Comparison of ENCODE assay signal across 9 cellular contexts in genomic region chr1:50873458-50874187, GRCh38.
DNase-seq lines count a peak whose midpoint lies in the region; ATAC-seq and TF ChIP-seq lines count a peak whose summit lies in the region.
"Had no signal": no experiment of that assay in that cellular context is flagged by ENCODE, and none has a peak within 500 bp of the region (broad histone marks: within the 10 kb centered on the region; RNA-seq: fewer than 3 reads in every experiment).

No MANE protein-coding gene starts in this region.

- ATAC-seq in GM19035 (IDR thresholded peaks at IDR 0.05; ENCODE audit: unreplicated experiment) (peak; percentile 98), HG03135 (IDR thresholded peaks at IDR 0.05; ENCODE audit: unreplicated experiment) (peak; percentile 96), gastroesophageal sphincter (no peak)

- H3K36me3 Mint-ChIP-seq in CD4-positive, alpha-beta memory T cell = peaks cover 0 to 3% of the 10 kb centered on the region in 2 donors
- H3K36me3 Mint-ChIP-seq in osteocyte (ENCODE audit: unreplicated experiment) = no peaks in the 10 kb centered on the region

- 62 to 81% methylated on average over 5 of the region's 5 CpGs for WGBS in gastroesophageal sphincter (ENCODE audit: low coverage in 1 of 2), 2 donors

- no peaks in the 10 kb centered on the region for H3K36me3 ChIP-seq in CD4-positive, alpha-beta memory T cell (ENCODE audit: insufficient read depth, low read length)
- no peaks in the 10 kb centered on the region for H3K36me3 ChIP-seq in gastroesophageal sphincter

- no peak overlapping the region for H3K27ac ChIP-seq in CD4-positive, alpha-beta memory T cell (ENCODE audit: low read depth, low read length)
- H3K27ac ChIP-seq in gastroesophageal sphincter = no peak overlapping the region

- H3K27me3 ChIP-seq in CD4-positive, alpha-beta memory T cell (ENCODE audit: insufficient read depth, low read length) = no peaks in the 10 kb centered on the region
- H3K27me3 ChIP-seq in gastroesophageal sphincter = no peaks in the 10 kb centered on the region

- no peak for TF ChIP-seq POLR2A in gastroesophageal sphincter (IDR thresholded peaks at IDR 0.05)

- H3K9me3 ChIP-seq in CD4-positive, alpha-beta memory T cell (ENCODE audit: control insufficient read depth in 1 of 2, low read length in 2 of 2) = no peaks in the 10 kb centered on the region
- no peaks in the 10 kb centered on the region for H3K9me3 ChIP-seq in gastroesophageal sphincter

- H3K27ac Mint-ChIP-seq in CD4-positive, alpha-beta memory T cell = peak overlapping the region in 2 of 7 donors; percentile 10 to 44
- no peak overlapping the region for H3K27ac Mint-ChIP-seq in osteocyte (ENCODE audit: unreplicated experiment)
- H3K27ac Mint-ChIP-seq: brain had no signal

- peak; percentile 51 to 72 (median 67) for DNase-seq in CD4-positive, alpha-beta memory T cell
- DNase-seq in NOMO-1 treated with dmso at 0.1 percent for 144 hours (lab: John Stamatoyannopoulos, UW; ENCODE audit: unreplicated experiment) = peak; percentile 80
- peak; percentile 61 for DNase-seq in activated CD8-positive, alpha-beta memory T cell treated with anti-CD3 and anti-CD28 coated beads, Interleukin-2, amount 50 U/mL, for 4 hours
- peak; percentile 70 for DNase-seq in fibroblast of mammary gland (ENCODE audit: low read depth)
- no peak for DNase-seq in osteocyte (ENCODE audit: extremely low spot score, unreplicated experiment)

- TF ChIP-seq CTCF in fibroblast of mammary gland (conservative IDR thresholded peaks at IDR 0.05; ENCODE audit: control insufficient read depth, insufficient read depth, low read depth, low read length) (peak; percentile 69), osteocyte (IDR thresholded peaks at IDR 0.05) (peak; percentile 70), gastroesophageal sphincter (IDR thresholded peaks at IDR 0.05) (peak in 2 of 4 experiments; percentile 13 to 38)

- peak overlapping the region; percentile 56 to 86 (median 65) for H3K4me3 Mint-ChIP-seq in CD4-positive, alpha-beta memory T cell
- peak overlapping the region; percentile 70 for H3K4me3 Mint-ChIP-seq in osteocyte (ENCODE audit: unreplicated experiment)

- intact Hi-C loops in CD4-positive, alpha-beta memory T cell (cut with micrococcal nuclease) = loop anchor here (1.0 to 5.0 kb wide), 7 partner anchors 56 to 423 kb away; no protein-coding TSS in a partner anchor

- no peaks in the 10 kb centered on the region for H3K9me3 Mint-ChIP-seq in CD4-positive, alpha-beta memory T cell
- H3K9me3 Mint-ChIP-seq in osteocyte (ENCODE audit: unreplicated experiment) = no peaks in the 10 kb centered on the region

- peak overlapping the region in 1 of 2 donors; percentile 11 for H3K4me3 ChIP-seq in CD4-positive, alpha-beta memory T cell (ENCODE audit: low read length in 2 of 2)
- H3K4me3 ChIP-seq in fibroblast of mammary gland (ENCODE audit: control insufficient read depth, low read depth, low read length) = no peak overlapping the region
- no peak overlapping the region for H3K4me3 ChIP-seq in gastroesophageal sphincter

- POLR2A ChIA-PET in CD4-positive, alpha-beta memory T cell (lab: Charles Lee; ENCODE audit: partially characterized antibody) = interaction anchor here (0.7 kb wide), 1 partner anchor 316 kb away, joined by 3 read pairs; no protein-coding TSS in a partner anchor

- no peaks in the 10 kb centered on the region for H3K27me3 Mint-ChIP-seq in CD4-positive, alpha-beta memory T cell
- H3K27me3 Mint-ChIP-seq in osteocyte (ENCODE audit: unreplicated experiment) = no peaks in the 10 kb centered on the region

- CTCF ChIA-PET in CD4-positive, alpha-beta memory T cell (lab: Charles Lee; ENCODE audit: partially characterized antibody) = interaction anchor here (0.6 to 9.7 kb wide), 19 partner anchors 13 to 343 kb away, joined by 3 to 160 read pairs (median 4); partner anchors contain the start of gene CDKN2C

- no peaks in the 10 kb centered on the region for H3K4me1 ChIP-seq in CD4-positive, alpha-beta memory T cell (ENCODE audit: insufficient read depth, low read length)
- no peaks in the 10 kb centered on the region for H3K4me1 ChIP-seq in gastroesophageal sphincter

- TF ChIP-seq EP300 in gastroesophageal sphincter (IDR thresholded peaks at IDR 0.05) = no peak

- H3K4me1 Mint-ChIP-seq in CD4-positive, alpha-beta memory T cell = peaks cover 4 to 19% (median 11%) of the 10 kb centered on the region in 4 donors
- peaks cover 2% of the 10 kb centered on the region for H3K4me1 Mint-ChIP-seq in osteocyte (ENCODE audit: unreplicated experiment)
- H3K4me1 Mint-ChIP-seq: brain had no signal
